ENCODE assay signal across 18 cellular contexts in the genomic region with DNA sequence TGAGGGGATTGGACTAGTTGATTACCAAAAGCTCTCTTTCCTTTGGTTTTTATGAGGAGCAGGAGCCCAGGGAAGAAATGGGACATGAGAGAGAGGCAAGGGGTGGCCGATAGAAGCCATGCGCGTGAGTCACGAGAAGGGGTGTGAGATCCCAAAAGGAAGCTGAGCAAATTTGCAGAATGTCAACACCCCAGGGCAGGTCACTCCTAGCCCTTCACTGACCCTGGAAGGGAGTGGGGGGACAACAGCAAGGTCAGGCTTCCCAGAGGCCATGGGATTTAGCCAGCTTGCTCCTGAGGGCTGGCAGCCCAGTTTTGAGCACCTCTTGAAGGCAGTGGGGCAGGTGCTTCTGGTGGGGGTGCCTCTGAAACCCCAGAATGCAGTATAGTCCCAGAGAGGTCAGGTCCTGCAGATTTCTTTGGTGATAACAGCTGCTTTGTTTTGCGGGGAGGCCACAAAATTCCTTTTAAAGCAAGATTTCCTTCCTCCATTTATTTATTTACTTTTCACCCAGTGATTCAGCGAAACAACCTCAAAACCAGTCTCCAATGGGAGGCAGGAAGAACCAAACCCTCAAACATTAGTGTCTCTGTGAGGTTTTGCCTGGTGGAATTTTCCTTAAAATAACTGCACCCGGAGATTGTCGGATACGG. TPM values are rescaled to one million over a fixed set of nuclear protein-coding genes. Genes with fewer than 3 reads are reported as not detected.
DNase-seq lines count a peak whose midpoint lies in the region; ATAC-seq and TF ChIP-seq lines count a peak whose summit lies in the region.
"Had no signal": no experiment of that assay in that cellular context is flagged by ENCODE, and none has a peak within 500 bp of the region (broad histone marks: within the 10 kb centered on the region; RNA-seq: fewer than 3 reads in every experiment).

No MANE protein-coding gene starts in this region.

- H3K56ac ChIP-seq in H9 (ENCODE audit: insufficient read length, low read depth, low read length), result no peak overlapping the region

- peaks cover 11 to 14% of the 10 kb centered on the region in 2 experiments for H3K4me1 Mint-ChIP-seq in H9

- no peaks in the 10 kb centered on the region for H3K9me3 ChIP-seq in H9 (ENCODE audit: control insufficient read depth, low read depth, low read length)
- no peaks in the 10 kb centered on the region for H3K9me3 ChIP-seq in left lung
- H3K9me3 ChIP-seq in suprapubic skin, result no peaks in the 10 kb centered on the region
- no peaks in the 10 kb centered on the region for H3K9me3 ChIP-seq in mucosa of descending colon

- no peaks in the 10 kb centered on the region for H3K9me3 Mint-ChIP-seq in H9
- H3K9me3 Mint-ChIP-seq: CD4-positive, alpha-beta T cell; stimulated activated naive B cell treated with anti-CD40 and anti-IgM and Interleukin-4, amounts not matched to agents 10 μg/mL and 1 μg/mL and 100 μg/mL, for 72 hours had no signal

- no peaks in the 10 kb centered on the region for H3K27me3 Mint-ChIP-seq in H9 (ENCODE audit: low read depth)

- no peak overlapping the region for H3K4me3 ChIP-seq in left lung
- H3K4me3 ChIP-seq in suprapubic skin, result no peak overlapping the region
- no peak overlapping the region for H3K4me3 ChIP-seq in lower leg skin (ENCODE audit: low read depth, poor library complexity, severe bottlenecking)
- H3K4me3 ChIP-seq in mucosa of descending colon, result no peak overlapping the region
- H3K4me3 ChIP-seq: cardiac muscle cell had no signal

- H3K23me2 ChIP-seq in H9 (ENCODE audit: insufficient read length, low read depth, low read length, poor library complexity, severe bottlenecking), result no peaks in the 10 kb centered on the region

- TF ChIP-seq EP300 in suprapubic skin (IDR thresholded peaks at IDR 0.05), result no peak

- H2BK120ac ChIP-seq in H9 (ENCODE audit: low read depth, low read length, poor library complexity, severe bottlenecking), result no peak overlapping the region

- no peak for TF ChIP-seq CTCF in H9 (conservative IDR thresholded peaks at IDR 0.05)
- TF ChIP-seq CTCF in left lung (IDR thresholded peaks at IDR 0.05), result no peak
- TF ChIP-seq CTCF in suprapubic skin (IDR thresholded peaks at IDR 0.05), result no peak
- TF ChIP-seq CTCF in lower leg skin (IDR thresholded peaks at IDR 0.05), result no peak
- TF ChIP-seq CTCF in mucosa of descending colon (IDR thresholded peaks at IDR 0.05), result no peak

- intact Hi-C loops in left lung (cut with DNase I), result no loop called here
- intact Hi-C loops in lower leg skin (cut with DNase I; ENCODE audit: low total_unique reads), result no loop called here
- intact Hi-C loops in mucosa of descending colon (cut with DNase I, micrococcal nuclease), result no loop called here

- H3K4me3 Mint-ChIP-seq in H9, result no peak overlapping the region
- H3K4me3 Mint-ChIP-seq: CD4-positive, alpha-beta T cell; stimulated activated naive B cell treated with anti-CD40 and anti-IgM and Interleukin-4, amounts not matched to agents 10 μg/mL and 1 μg/mL and 100 μg/mL, for 72 hours had no signal

- no peak overlapping the region for H2BK12ac ChIP-seq in H9 (ENCODE audit: insufficient read length, low read depth, low read length)

- peaks cover 0 to 12% (median 3%) of the 10 kb centered on the region in 3 experiments; a peak in 4 of 7 replicates for H3K36me3 Mint-ChIP-seq in H9 (ENCODE audit: insufficient read depth in 1 of 3, low read depth in 3 of 3)

- H4K20me1 ChIP-seq in H9 (ENCODE audit: control insufficient read depth, insufficient read depth, insufficient read length), result no peaks in the 10 kb centered on the region

- H4K91ac ChIP-seq in H9 (ENCODE audit: insufficient read length, low read depth, low read length), result no peak overlapping the region

- ATAC-seq in left lung (peak; percentile 67), GM18511 (IDR thresholded peaks at IDR 0.05; ENCODE audit: unreplicated experiment) (no peak), mucosa of descending colon (no peak)
- ATAC-seq: PC-3; stimulated activated naive B cell treated with anti-CD40 and anti-IgM and Interleukin-4, amounts not matched to agents 10 μg/mL and 1 μg/mL and 100 μg/mL, for 72 hours had no signal

- no CpG with 5 or more reads among the region's 9 CpGs for WGBS in H9 (ENCODE audit: extremely low coverage, insufficient read length, low lambda C conversion rate)
- WGBS in suprapubic skin, result 88% methylated on average over 9 of the region's 9 CpGs
- 64 to 82% methylated on average over 9 of the region's 9 CpGs for WGBS in lower leg skin, 2 donors

- no peak overlapping the region for H3K4ac ChIP-seq in H9 (ENCODE audit: low read depth, low read length)

- H3K18ac ChIP-seq in H9 (ENCODE audit: insufficient read length, low read depth, low read length), result no peak overlapping the region

- H3K23ac ChIP-seq in H9 (ENCODE audit: insufficient read length, low read depth, low read length), result no peak overlapping the region

- H3K4me2 ChIP-seq in H9 (ENCODE audit: insufficient read depth, insufficient read length, low read length), result no peak overlapping the region

- H2AK5ac ChIP-seq in H9 (ENCODE audit: insufficient read length, low read length), result no peak overlapping the region

- peaks cover 10% of the 10 kb centered on the region; the same call in 1 of the 2 replicates for H3K4me1 ChIP-seq in H9 (ENCODE audit: insufficient read depth, low read length)
- peaks cover 25 to 41% of the 10 kb centered on the region in 2 donors for H3K4me1 ChIP-seq in left lung
- H3K4me1 ChIP-seq in suprapubic skin, result peaks cover 11% of the 10 kb centered on the region
- H3K4me1 ChIP-seq in mucosa of descending colon (ENCODE audit: low read depth), result no peaks in the 10 kb centered on the region

- H3K27ac ChIP-seq in H9 (ENCODE audit: insufficient read length, low read depth, low read length), result no peak overlapping the region
- H3K27ac ChIP-seq in left lung, result peak overlapping the region; percentile 9 to 19
- peak overlapping the region; percentile 71 for H3K27ac ChIP-seq in suprapubic skin
- H3K27ac ChIP-seq: cardiac muscle cell, epithelial cell of prostate had no signal

- no peak overlapping the region for H2AFZ ChIP-seq in H9 (ENCODE audit: low read length)

- H3K27me3 ChIP-seq in H9 (ENCODE audit: insufficient read depth, low read length) (no peaks in the 10 kb centered on the region), left lung (peaks cover 0 to 21% of the 10 kb centered on the region in 2 donors), suprapubic skin (no peaks in the 10 kb centered on the region)
- H3K27me3 ChIP-seq: cardiac muscle cell had no signal

- H3K27ac Mint-ChIP-seq in H9, result no peak overlapping the region
- H3K27ac Mint-ChIP-seq: CD4-positive, alpha-beta T cell; stimulated activated naive B cell treated with anti-CD40 and anti-IgM and Interleukin-4, amounts not matched to agents 10 μg/mL and 1 μg/mL and 100 μg/mL, for 72 hours had no signal

- no peak overlapping the region for H3T11ph ChIP-seq in H9 (ENCODE audit: low read length)

- no peak overlapping the region for H4K8ac ChIP-seq in H9 (replicated peaks; ENCODE audit: insufficient read length, low read depth, low read length)

- no peaks in the 10 kb centered on the region for H3K79me2 ChIP-seq in H9 (ENCODE audit: insufficient read depth, low read length)

- no peak for TF ChIP-seq POLR2A in suprapubic skin (IDR thresholded peaks at IDR 0.05)
- TF ChIP-seq POLR2A in lower leg skin (IDR thresholded peaks at IDR 0.05), result no peak

- H3K36me3 ChIP-seq in left lung (no peaks in the 10 kb centered on the region), suprapubic skin (no peaks in the 10 kb centered on the region), mucosa of descending colon (ENCODE audit: low read depth) (no peaks in the 10 kb centered on the region)
- H3K36me3 ChIP-seq: cardiac muscle cell had no signal

- no peak overlapping the region for H4K5ac ChIP-seq in H9 (ENCODE audit: insufficient read length, low read depth, low read length)

- H3K14ac ChIP-seq in H9 (ENCODE audit: insufficient read depth, low read length), result 0 out of 2 replicates have a peak overlapping the region, but pooled peaks have one; percentile 25

- H3K79me1 ChIP-seq in H9 (ENCODE audit: insufficient read depth, low read depth, low read length, poor library complexity, severe bottlenecking), result no peaks in the 10 kb centered on the region

- no peak overlapping the region for H3K9ac ChIP-seq in H9 (ENCODE audit: extremely low read depth, insufficient read length, low read length)

- H2BK15ac ChIP-seq in H9 (ENCODE audit: low read depth, low read length), result no peak overlapping the region

- H2BK20ac ChIP-seq in H9 (ENCODE audit: low read depth, low read length, poor library complexity, severe bottlenecking), result no peak overlapping the region

- H2BK5ac ChIP-seq in H9 (ENCODE audit: insufficient read length, low read length), result no peak overlapping the region

- no peak for DNase-seq in H9
- peak; percentile 42 for DNase-seq in astrocyte of the hippocampus (ENCODE audit: low read depth, low spot score)
- DNase-seq in left lung, result peak in 1 of 2 donors; percentile 69
- DNase-seq in suprapubic skin (ENCODE audit: low spot score in 2 of 2), result no peak
- DNase-seq in NCI-H187 treated with DMSO at 0.1 percent for 48 hours (lab: John Stamatoyannopoulos, UW), result no peak
- no peak for DNase-seq in lower leg skin (ENCODE audit: low spot score in 2 of 2)
- no peak for DNase-seq in mucosa of descending colon
- DNase-seq: activated CD4-positive, alpha-beta T cell treated with anti-CD3 and anti-CD28 coated beads, Interleukin-2, amount 50 U/mL, for 4 hours; activated effector memory CD4-positive, alpha-beta T cell treated with Interleukin-2 at 50 U/mL for 16 hours; CD4-positive, alpha-beta T cell; NCI-H1105; PC-3; stimulated activated CD4-positive, alpha-beta T cell treated with anti-CD3 and anti-CD28 coated beads, Interleukin-4, amount 100 ng/mL, for 4 hours; stimulated activated naive B cell treated with anti-CD40 and anti-IgM and Interleukin-4, amounts not matched to agents 10 μg/mL and 1 μg/mL and 100 μg/mL, for 72 hours; T-helper 2 cell had no signal

RNA-seq across cellular contexts. Expression of a gene that starts 40.1 kb away (rescaled TPM):
- total RNA-seq in H9 (2021) (0.86 and 0.87 TPM in 2 replicates), left lung (100 to 1,000 TPM; 277 to 308 TPM), suprapubic skin (100 to 1,000 TPM; 148 to 295 (median 170) TPM), lower leg skin (100 to 1,000 TPM in 3 of 4 donors, 10 to 100 TPM in 1; 68.1 to 381 (median 202) TPM), mucosa of descending colon (100 to 1,000 TPM in 1 of 3 donors, 10 to 100 TPM in 2; 14.4 to 193 (median 49.1) TPM)
- total RNA-seq: PC-3 had no signal
